Comparison of ENCODE assay signal across 20 cellular contexts in genomic region chr12:92703777-92704176, GRCh38. TPM values are rescaled to one million over a fixed set of nuclear protein-coding genes. Genes with fewer than 3 reads are reported as not detected.
DNase-seq lines count a peak whose midpoint lies in the region; ATAC-seq and TF ChIP-seq lines count a peak whose summit lies in the region.
"Had no signal": no experiment of that assay in that cellular context is flagged by ENCODE, and none has a peak within 500 bp of the region (broad histone marks: within the 10 kb centered on the region; RNA-seq: fewer than 3 reads in every experiment).

No MANE protein-coding gene starts in this region.

- H4K20me1 ChIP-seq in Karpas-422 (ENCODE audit: insufficient read depth, low read depth, low read length), result no peaks in the 10 kb centered on the region

- H3K9ac ChIP-seq in Karpas-422 (ENCODE audit: low read length), result no peak overlapping the region

- DNase-seq in choroid plexus epithelial cell (ENCODE audit: low read depth) (peak; percentile 21), progenitor cell of endocrine pancreas (ENCODE audit: low spot score, unreplicated experiment) (no peak), Karpas-422 (no peak), SIG-M5 treated with dmso at 0.1 percent for 504 hours (lab: John Stamatoyannopoulos, UW; ENCODE audit: unreplicated experiment) (no peak)
- DNase-seq: AML-193, DMS79, NCI-H1092 treated with DMSO at 0.1 percent for 48 hours, NCI-H187, NCI-H748 treated with DMSO at 0.1 percent for 48 hours, Right ventricle myocardium superior had no signal

- H3K4me3 Mint-ChIP-seq in IgD-negative memory B cell (peak overlapping the region; percentile 85 to 90 (median 86)), progenitor cell of endocrine pancreas (ENCODE audit: low read depth) (no peak overlapping the region)

- H3K79me2 ChIP-seq in Karpas-422 (ENCODE audit: low read length), result no peaks in the 10 kb centered on the region

- ATAC-seq in GM21786 (IDR thresholded peaks at IDR 0.05; ENCODE audit: unreplicated experiment), result no peak
- no peak for ATAC-seq in HG03565 (IDR thresholded peaks at IDR 0.05; ENCODE audit: unreplicated experiment)
- ATAC-seq: Panc1, SK-N-SH treated with all-trans-retinoic acid at 6 μM for 48 hours had no signal

- no peaks in the 10 kb centered on the region for H3K9me3 ChIP-seq in Karpas-422 (ENCODE audit: low read length)
- H3K9me3 ChIP-seq: HAP-1 had no signal

- no peaks in the 10 kb centered on the region for H3K27me3 ChIP-seq in Karpas-422 (ENCODE audit: low read length)

- TF ChIP-seq CTCF in choroid plexus epithelial cell (conservative IDR thresholded peaks at IDR 0.05; ENCODE audit: low read depth, low read length) (no peak), progenitor cell of endocrine pancreas (IDR thresholded peaks at IDR 0.05; ENCODE audit: unreplicated experiment) (no peak)

- no peak overlapping the region for H3K4me2 ChIP-seq in Karpas-422 (ENCODE audit: low read depth, low read length, poor library complexity, severe bottlenecking)

- H3K9me2 ChIP-seq in Karpas-422 (replicated peaks; ENCODE audit: insufficient read depth, low read length), result no peaks in the 10 kb centered on the region

- H3K27me3 Mint-ChIP-seq in IgD-negative memory B cell, result no peaks in the 10 kb centered on the region
- H3K27me3 Mint-ChIP-seq in progenitor cell of endocrine pancreas, result no peaks in the 10 kb centered on the region
- H3K27me3 Mint-ChIP-seq: CD4-positive, CD25-positive, alpha-beta regulatory T cell had no signal

- no peak overlapping the region for H2AFZ ChIP-seq in Karpas-422 (ENCODE audit: low read length)

- H3K4me1 Mint-ChIP-seq in IgD-negative memory B cell (peaks cover 34 to 58% (median 42%) of the 10 kb centered on the region in 3 donors), progenitor cell of endocrine pancreas (ENCODE audit: low read depth) (peaks cover 17% of the 10 kb centered on the region)

- H3K27ac ChIP-seq in Karpas-422 (ENCODE audit: low read length), result no peak overlapping the region

- H3K9me3 Mint-ChIP-seq in IgD-negative memory B cell (peaks cover 0 to 3% (median 0%) of the 10 kb centered on the region in 3 donors), progenitor cell of endocrine pancreas (ENCODE audit: low read depth) (peaks cover 7% of the 10 kb centered on the region)

- H3K27ac Mint-ChIP-seq in IgD-negative memory B cell, result peak overlapping the region; percentile 88 to 93 (median 89)
- H3K27ac Mint-ChIP-seq in progenitor cell of endocrine pancreas, result peak overlapping the region; percentile 15
- H3K27ac Mint-ChIP-seq: CD4-positive, CD25-positive, alpha-beta regulatory T cell had no signal

- H3K4me1 ChIP-seq in Karpas-422 (ENCODE audit: low read length), result 0 out of 2 replicates have a peak, but pooled peaks cover 4% of the 10 kb centered on the region

- peaks cover 5% of the 10 kb centered on the region for H3K36me3 Mint-ChIP-seq in IgD-negative memory B cell
- H3K36me3 Mint-ChIP-seq in progenitor cell of endocrine pancreas (ENCODE audit: insufficient read depth), result no peaks in the 10 kb centered on the region
- H3K36me3 Mint-ChIP-seq: CD4-positive, CD25-positive, alpha-beta regulatory T cell had no signal

- H3K4me3 ChIP-seq in GM08714 (ENCODE audit: low read length) (peak overlapping the region; percentile 83; the same call in 1 of the 2 replicates), choroid plexus epithelial cell (ENCODE audit: low read depth, low read length) (no peak overlapping the region), Karpas-422 (ENCODE audit: low read length) (no peak overlapping the region)
- H3K4me3 ChIP-seq: HAP-1 had no signal

- no peaks in the 10 kb centered on the region for H3K36me3 ChIP-seq in Karpas-422 (ENCODE audit: insufficient read depth, low read length)
- H3K36me3 ChIP-seq: HAP-1 had no signal

RNA-seq across cellular contexts. Expression of gene PLEKHG7, which starts 1.0 kb away (rescaled TPM):
- 12.0 TPM for polyA plus RNA-seq in IgD-negative memory B cell
- total RNA-seq in progenitor cell of endocrine pancreas, result 0.65 and 0.75 TPM in 2 replicates
- total RNA-seq in Karpas-422 (2014; rRNA removed; shearing (Covaris generic); ENCODE audit: low replicate concordance), result not detected in 2 replicates
- total RNA-seq: G401, HT1080, Right ventricle myocardium superior had no signal
